Comparison of ENCODE assay signal across 8 cellular contexts in genomic region chr5:123089971-123090640, GRCh38. TPM values are rescaled to one million over a fixed set of nuclear protein-coding genes. Genes with fewer than 3 reads are reported as not detected.
DNase-seq lines count a peak whose midpoint lies in the region; ATAC-seq and TF ChIP-seq lines count a peak whose summit lies in the region.

No MANE protein-coding gene starts in this region.

- TF ChIP-seq CTCF in fibroblast of pulmonary artery (IDR thresholded peaks at IDR 0.05; ENCODE audit: low read length, missing control alignments) = no peak

- DNase-seq in NCI-H510A (lab: John Stamatoyannopoulos, UW) (peak; percentile 22), NCI-H510A treated with DMSO at 0.1 percent for 48 hours (lab: John Stamatoyannopoulos, UW) (no peak), NOMO-1 treated with dmso at 0.1 percent for 144 hours (lab: John Stamatoyannopoulos, UW; ENCODE audit: unreplicated experiment) (peak; percentile 49), fibroblast of pulmonary artery (ENCODE audit: low read depth) (peak; percentile 29), posterior vena cava (ENCODE audit: low spot score) (peak; percentile 81), SHP77 (lab: John Stamatoyannopoulos, UW) (no peak)
- no peak for DNase-seq in NK-92 treated with Interleukin-12 subunit alpha and Interleukin-12 subunit beta, amount 100 ng/mL, for 24 hours (lab: John Stamatoyannopoulos, UW)

- H3K4me3 ChIP-seq in fibroblast of pulmonary artery (replicated peaks; ENCODE audit: low read depth, low read length) = peak overlapping the region; percentile 51

- intact Hi-C loops in posterior vena cava (cut with DNase I) = loop anchor here in 1 of 2 donors (2.0 kb wide), 1 partner anchor 53 kb away; the partner anchor contains the start of gene PPIC

- no peak for ATAC-seq in GM21576 (IDR thresholded peaks at IDR 0.05; ENCODE audit: unreplicated experiment)

RNA-seq across cellular contexts. Expression of gene PRDM6, which starts 1.1 kb away (rescaled TPM):
- 1 to 10 TPM; 6.5 to 6.9 TPM for total RNA-seq in posterior vena cava

RNA-seq across cellular contexts. Expression of gene PPIC, which starts 53.6 kb away (rescaled TPM):
- total RNA-seq in posterior vena cava = 10 to 100 TPM; 46.2 to 76.8 TPM

Comparison
In these comparisons a context has a peak if more than half of its experiments do, and no peak if none do; other contexts are left out.
1. DNase-seq: peak in NCI-H510A (single experiment), NOMO-1 treated with dmso at 0.1 percent for 144 hours (single experiment), fibroblast of pulmonary artery (single experiment) and posterior vena cava (single experiment); none in NCI-H510A treated with DMSO at 0.1 percent for 48 hours (single experiment), SHP77 (0 of 2) and NK-92 treated with Interleukin-12 subunit alpha and Interleukin-12 subunit beta, amount 100 ng/mL, for 24 hours (single experiment).